1 cellular context compared by ENCODE assay signal in genomic region chr5:130471-131175, GRCh38.
TF ChIP-seq lines count a peak whose summit lies in the region.

No MANE protein-coding gene starts in this region.

TF ChIP-seq in IMR-90, 13 proteins besides CTCF, POLR2A, EP300 and RAD21:
- TF ChIP-seq FOS (IDR thresholded peaks at IDR 0.05; ENCODE audit: low read depth, low read length) (no peak), CEBPB (IDR thresholded peaks at IDR 0.05; ENCODE audit: low read depth, low read length) (peak; percentile 54; the same call in 1 of the 2 replicates), RCOR1 (IDR thresholded peaks at IDR 0.05; ENCODE audit: insufficient replicate concordance, low read length) (no peak)
